Comparison of ENCODE assay signal across 11 cellular contexts in the genomic region with DNA sequence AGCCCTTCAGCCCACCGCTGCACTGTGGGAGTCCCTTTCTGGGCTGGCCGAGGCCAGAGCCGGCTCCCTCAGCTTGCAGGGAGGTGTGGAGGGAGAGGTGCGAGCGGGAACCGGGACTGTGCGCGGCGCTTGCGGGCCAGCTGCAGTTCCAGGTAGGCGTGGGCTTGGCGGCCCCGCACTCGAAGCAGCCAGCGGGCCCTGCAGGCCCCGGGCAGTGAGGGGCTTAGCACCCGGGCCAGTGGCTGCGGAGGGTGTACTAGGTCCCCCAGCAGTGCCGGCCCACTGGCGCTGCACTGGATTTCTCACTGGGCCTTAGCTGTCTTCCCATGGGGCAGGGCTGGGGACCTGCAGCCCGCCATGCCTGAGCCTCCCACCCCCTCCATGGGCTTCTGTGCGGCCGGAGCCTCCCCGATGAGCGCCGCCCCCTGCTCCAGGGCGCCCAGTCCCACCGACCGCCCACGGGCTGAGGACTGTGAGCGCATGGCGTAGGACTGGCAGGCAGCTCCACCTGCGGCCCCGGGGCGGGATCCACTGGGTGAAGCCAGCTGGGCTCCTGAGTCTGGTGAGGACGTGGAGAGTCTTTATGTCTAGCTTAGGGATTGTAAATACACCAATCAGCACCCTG. TPM values are rescaled to one million over a fixed set of nuclear protein-coding genes. Genes with fewer than 3 reads are reported as not detected.
"Had no signal": no experiment of that assay in that cellular context is flagged by ENCODE, and none has a peak within 500 bp of the region (broad histone marks: within the 10 kb centered on the region; RNA-seq: fewer than 3 reads in every experiment).

No MANE protein-coding gene starts in this region.

RNA-seq across cellular contexts. Expression of a gene that starts 10.5 kb away (rescaled TPM):
- total RNA-seq: activated CD4-positive, alpha-beta T cell treated with anti-CD3 and anti-CD28 coated beads, Interleukin-2, amount 10 ng/mL, durations not matched to agents 24 days and 14 days; activated CD8-positive, alpha-beta memory T cell treated with anti-CD3 and anti-CD28 coated beads for 36 hours; activated CD8-positive, alpha-beta T cell treated with anti-CD3 and anti-CD28 coated beads for 36 hours; activated naive CD8-positive, alpha-beta T cell treated with anti-CD3 and anti-CD28 coated beads for 36 hours; activated T-cell treated with anti-CD3 and anti-CD28 coated beads, Interleukin-2, amount 50 U/mL, for 72 hours; activated T-helper 17 cell treated with anti-CD3 and anti-CD28 coated beads, Interleukin-2, amount 50 U/mL, for 72 hours; aorta; LHCN-M2; T-helper 1 cell treated with Interleukin-12 subunit alpha and Interleukin-12 subunit beta and Interleukin-4 antibody, amounts not matched to agents 30 ng/mL and 1 ng/mL, for 36 hours; T-helper 2 cell treated with Interferon-gamma antibody and Interleukin-4, amounts not matched to agents 100 ng/mL and 5 ng/mL, for 36 hours had no signal
- polyA plus RNA-seq: aorta had no signal

RNA-seq across cellular contexts. Expression of a gene that starts 37.2 kb away (rescaled TPM):
- total RNA-seq: activated CD4-positive, alpha-beta T cell treated with anti-CD3 and anti-CD28 coated beads, Interleukin-2, amount 10 ng/mL, durations not matched to agents 24 days and 14 days; activated CD8-positive, alpha-beta memory T cell treated with anti-CD3 and anti-CD28 coated beads for 36 hours; activated CD8-positive, alpha-beta T cell treated with anti-CD3 and anti-CD28 coated beads for 36 hours; activated naive CD8-positive, alpha-beta T cell treated with anti-CD3 and anti-CD28 coated beads for 36 hours; activated T-cell treated with anti-CD3 and anti-CD28 coated beads, Interleukin-2, amount 50 U/mL, for 72 hours; activated T-helper 17 cell treated with anti-CD3 and anti-CD28 coated beads, Interleukin-2, amount 50 U/mL, for 72 hours; aorta; LHCN-M2; Right ventricle myocardium superior; T-helper 1 cell treated with Interleukin-12 subunit alpha and Interleukin-12 subunit beta and Interleukin-4 antibody, amounts not matched to agents 30 ng/mL and 1 ng/mL, for 36 hours; T-helper 2 cell treated with Interferon-gamma antibody and Interleukin-4, amounts not matched to agents 100 ng/mL and 5 ng/mL, for 36 hours had no signal
